ENCODE assay signal across 14 cellular contexts in genomic region chr17:7010523-7010922, GRCh38. TPM values are rescaled to one million over a fixed set of nuclear protein-coding genes. Genes with fewer than 3 reads are reported as not detected.
A peak's percentile ranks its signal among the peaks of the same experiment; 100 is the strongest.
DNase-seq lines count a peak whose midpoint lies in the region; ATAC-seq, FAIRE-seq and TF ChIP-seq lines count a peak whose summit lies in the region.
"Had no signal": no experiment of that assay in that cellular context is flagged by ENCODE, and none has a peak within 500 bp of the region (broad histone marks: within the 10 kb centered on the region; RNA-seq: fewer than 3 reads in every experiment).

No MANE protein-coding gene starts in this region.

- ATAC-seq in memory B cell (ENCODE audit: low read depth) = no peak
- ATAC-seq in thoracic aorta (ENCODE audit: insufficient number of reproducible peaks, low FRiP score, low read depth) = no peak
- no peak for ATAC-seq in HG03045 (IDR thresholded peaks at IDR 0.05; ENCODE audit: unreplicated experiment)
- no peak for ATAC-seq in GM19397 (IDR thresholded peaks at IDR 0.05; ENCODE audit: unreplicated experiment)
- ATAC-seq: right cardiac atrium had no signal

- H3K9me3 Mint-ChIP-seq in activated naive CD4-positive, alpha-beta T cell treated with anti-CD3 and anti-CD28 coated beads, Interleukin-2, amount 10 ng/mL, durations not matched to agents 7 days and 5 days = no peaks in the 10 kb centered on the region
- no peaks in the 10 kb centered on the region for H3K9me3 Mint-ChIP-seq in activated T-helper 2 cell treated with anti-CD3 and anti-CD28 coated beads, Interferon-gamma antibody, Interleukin-2, Interleukin-4, amounts not matched to agents 10 μg/mL and 5 μg/mL and 100 μg/mL, durations not matched to agents 14 hours and 24 hours and 36 hours
- no peaks in the 10 kb centered on the region for H3K9me3 Mint-ChIP-seq in memory B cell

- DNase-seq in activated naive CD4-positive, alpha-beta T cell treated with anti-CD3 and anti-CD28 coated beads, Interleukin-2, amount 10 ng/mL, durations not matched to agents 7 days and 5 days = no peak
- no peak for DNase-seq in activated naive CD4-positive, alpha-beta T cell treated with Interleukin-2 at 50 U/mL for 16 hours
- no peak for DNase-seq in activated T-helper 2 cell treated with anti-CD3 and anti-CD28 coated beads, Interferon-gamma antibody, Interleukin-2, Interleukin-4, amounts not matched to agents 10 μg/mL and 5 μg/mL and 100 μg/mL, durations not matched to agents 14 hours and 24 hours and 36 hours (ENCODE audit: low spot score)
- DNase-seq in memory B cell (ENCODE audit: low spot score in 2 of 2) = no peak
- DNase-seq in thoracic aorta (ENCODE audit: low spot score) = no peak
- no peak for DNase-seq in frontal cortex (ENCODE audit: low spot score in 2 of 2)
- DNase-seq: activated CD4-positive, alpha-beta T cell treated with anti-CD3 and anti-CD28 coated beads, Interleukin-2, amount 50 U/mL, for 48 hours; brain microvascular endothelial cell; NCI-H2029 treated with DMSO at 0.1 percent for 48 hours; right cardiac atrium had no signal

- H3K4me3 ChIP-seq in thoracic aorta = peak overlapping the region; percentile 89

- peaks cover 32% of the 10 kb centered on the region for H3K36me3 Mint-ChIP-seq in activated naive CD4-positive, alpha-beta T cell treated with anti-CD3 and anti-CD28 coated beads, Interleukin-2, amount 10 ng/mL, durations not matched to agents 7 days and 5 days
- peaks cover 36% of the 10 kb centered on the region for H3K36me3 Mint-ChIP-seq in activated T-helper 2 cell treated with anti-CD3 and anti-CD28 coated beads, Interferon-gamma antibody, Interleukin-2, Interleukin-4, amounts not matched to agents 10 μg/mL and 5 μg/mL and 100 μg/mL, durations not matched to agents 14 hours and 24 hours and 36 hours (ENCODE audit: low read depth)
- H3K36me3 Mint-ChIP-seq in memory B cell = peaks cover 4% of the 10 kb centered on the region

- no peak overlapping the region for H3K27ac ChIP-seq in thoracic aorta
- H3K27ac ChIP-seq: brain microvascular endothelial cell had no signal

- intact Hi-C loops in activated T-helper 2 cell treated with anti-CD3 and anti-CD28 coated beads, Interferon-gamma antibody, Interleukin-2, Interleukin-4, amounts not matched to agents 10 μg/mL and 5 μg/mL and 100 μg/mL, durations not matched to agents 14 hours and 24 hours and 36 hours (cut with micrococcal nuclease) = no loop called here

- H3K4me1 Mint-ChIP-seq in activated naive CD4-positive, alpha-beta T cell treated with anti-CD3 and anti-CD28 coated beads, Interleukin-2, amount 10 ng/mL, durations not matched to agents 7 days and 5 days = peaks cover 55% of the 10 kb centered on the region
- H3K4me1 Mint-ChIP-seq in activated T-helper 2 cell treated with anti-CD3 and anti-CD28 coated beads, Interferon-gamma antibody, Interleukin-2, Interleukin-4, amounts not matched to agents 10 μg/mL and 5 μg/mL and 100 μg/mL, durations not matched to agents 14 hours and 24 hours and 36 hours (ENCODE audit: low read depth) = peaks cover 38% of the 10 kb centered on the region
- peaks cover 37% of the 10 kb centered on the region for H3K4me1 Mint-ChIP-seq in memory B cell

- CTCF ChIA-PET in activated naive CD4-positive, alpha-beta T cell treated with anti-CD3 and anti-CD28 coated beads, Interleukin-2, amount 10 ng/mL, durations not matched to agents 7 days and 5 days (lab: Charles Lee) = interaction anchor here (1.2 to 1.8 kb wide), 4 partner anchors 94 to 167 kb away, joined by 3 to 8 read pairs (median 5); no protein-coding TSS in a partner anchor

- H3K27me3 ChIP-seq in thoracic aorta (replicated peaks; ENCODE audit: insufficient read depth) = no peaks in the 10 kb centered on the region
- H3K27me3 ChIP-seq: brain microvascular endothelial cell had no signal

- H3K4me3 Mint-ChIP-seq in activated naive CD4-positive, alpha-beta T cell treated with anti-CD3 and anti-CD28 coated beads, Interleukin-2, amount 10 ng/mL, durations not matched to agents 7 days and 5 days = peak overlapping the region; percentile 59
- H3K4me3 Mint-ChIP-seq in activated T-helper 2 cell treated with anti-CD3 and anti-CD28 coated beads, Interferon-gamma antibody, Interleukin-2, Interleukin-4, amounts not matched to agents 10 μg/mL and 5 μg/mL and 100 μg/mL, durations not matched to agents 14 hours and 24 hours and 36 hours (ENCODE audit: low read depth) = peak overlapping the region; percentile 96
- H3K4me3 Mint-ChIP-seq in memory B cell = peak overlapping the region; percentile 46

- H3K36me3 ChIP-seq in thoracic aorta = peaks cover 2% of the 10 kb centered on the region
- H3K36me3 ChIP-seq: brain microvascular endothelial cell had no signal

- no peak for TF ChIP-seq CTCF in thoracic aorta (IDR thresholded peaks at IDR 0.05)

- peaks cover 5% of the 10 kb centered on the region for H3K27me3 Mint-ChIP-seq in activated naive CD4-positive, alpha-beta T cell treated with anti-CD3 and anti-CD28 coated beads, Interleukin-2, amount 10 ng/mL, durations not matched to agents 7 days and 5 days
- H3K27me3 Mint-ChIP-seq in activated T-helper 2 cell treated with anti-CD3 and anti-CD28 coated beads, Interferon-gamma antibody, Interleukin-2, Interleukin-4, amounts not matched to agents 10 μg/mL and 5 μg/mL and 100 μg/mL, durations not matched to agents 14 hours and 24 hours and 36 hours (ENCODE audit: low read depth) = no peaks in the 10 kb centered on the region
- H3K27me3 Mint-ChIP-seq in memory B cell = no peaks in the 10 kb centered on the region

- H3K27ac Mint-ChIP-seq in activated naive CD4-positive, alpha-beta T cell treated with anti-CD3 and anti-CD28 coated beads, Interleukin-2, amount 10 ng/mL, durations not matched to agents 7 days and 5 days = peak overlapping the region; percentile 37
- H3K27ac Mint-ChIP-seq in activated T-helper 2 cell treated with anti-CD3 and anti-CD28 coated beads, Interferon-gamma antibody, Interleukin-2, Interleukin-4, amounts not matched to agents 10 μg/mL and 5 μg/mL and 100 μg/mL, durations not matched to agents 14 hours and 24 hours and 36 hours = peak overlapping the region; percentile 19
- H3K27ac Mint-ChIP-seq in memory B cell = no peak overlapping the region

- FAIRE-seq in frontal cortex (lab: Jason Lieb, UNC) = no peak

- peaks cover 25 to 41% of the 10 kb centered on the region in 2 donors for H3K4me1 ChIP-seq in thoracic aorta (ENCODE audit: control insufficient read depth in 1 of 2, low read depth in 2 of 2)

- H3K9me3 ChIP-seq in thoracic aorta = no peaks in the 10 kb centered on the region

RNA-seq across cellular contexts. Expression of gene RNASEK, which starts 1.9 kb away (rescaled TPM):
- 150 and 154 TPM in 2 replicates for total RNA-seq in activated T-helper 2 cell treated with anti-CD3 and anti-CD28 coated beads, Interferon-gamma antibody, Interleukin-2, Interleukin-4, amounts not matched to agents 10 μg/mL and 5 μg/mL and 100 μg/mL, durations not matched to agents 14 hours and 24 hours and 36 hours
- total RNA-seq in thoracic aorta = 100 to 1,000 TPM in 1 of 2 donors, 10 to 100 TPM in 1; 99.5 to 164 TPM
- total RNA-seq in frontal cortex = 13.5 TPM

RNA-seq across cellular contexts. Expression of gene BCL6B, which starts 12.3 kb away (rescaled TPM):
- total RNA-seq in activated T-helper 2 cell treated with anti-CD3 and anti-CD28 coated beads, Interferon-gamma antibody, Interleukin-2, Interleukin-4, amounts not matched to agents 10 μg/mL and 5 μg/mL and 100 μg/mL, durations not matched to agents 14 hours and 24 hours and 36 hours = 0.80 and 1.0 TPM in 2 replicates
- total RNA-seq in thoracic aorta = 1 to 10 TPM in 1 of 2 donors, under 1 TPM in 1; 0.95 to 5.7 TPM
- total RNA-seq in frontal cortex = 2.0 TPM
- total RNA-seq: HT-29, RPMI7951 had no signal

RNA-seq across cellular contexts. Expression of gene ALOX12, which starts 14.7 kb away (rescaled TPM):
- total RNA-seq in activated T-helper 2 cell treated with anti-CD3 and anti-CD28 coated beads, Interferon-gamma antibody, Interleukin-2, Interleukin-4, amounts not matched to agents 10 μg/mL and 5 μg/mL and 100 μg/mL, durations not matched to agents 14 hours and 24 hours and 36 hours = not detected in 2 replicates
- not detected for total RNA-seq in thoracic aorta
- total RNA-seq in frontal cortex = under 0.01 TPM
- total RNA-seq: HT-29, RPMI7951 had no signal

RNA-seq across cellular contexts. Expression of gene SLC16A13, which starts 25.3 kb away (rescaled TPM):
- total RNA-seq in activated T-helper 2 cell treated with anti-CD3 and anti-CD28 coated beads, Interferon-gamma antibody, Interleukin-2, Interleukin-4, amounts not matched to agents 10 μg/mL and 5 μg/mL and 100 μg/mL, durations not matched to agents 14 hours and 24 hours and 36 hours = 15.8 and 17.4 TPM in 2 replicates
- total RNA-seq in thoracic aorta (under 1 TPM in 1 of 2 donors, not detected in 1; 0.56 TPM), frontal cortex (0.82 TPM)

RNA-seq across cellular contexts. Expression of gene SLC16A11, which starts 33.4 kb away (rescaled TPM):
- total RNA-seq in activated T-helper 2 cell treated with anti-CD3 and anti-CD28 coated beads, Interferon-gamma antibody, Interleukin-2, Interleukin-4, amounts not matched to agents 10 μg/mL and 5 μg/mL and 100 μg/mL, durations not matched to agents 14 hours and 24 hours and 36 hours = 0.37 and 0.46 TPM in 2 replicates
- total RNA-seq in thoracic aorta (under 1 TPM in 1 of 2 donors, not detected in 1; 0.27 TPM), frontal cortex (not detected)
- total RNA-seq: HT-29, RPMI7951 had no signal

Comparison
In these comparisons a context has a peak if more than half of its experiments do, and no peak if none do; other contexts are left out.
1. H3K4me3 Mint-ChIP-seq: peak in every context shown above with its lines; median percentile 96 in activated T-helper 2 cell treated with anti-CD3 and anti-CD28 coated beads, Interferon-gamma antibody, Interleukin-2, Interleukin-4, amounts not matched to agents 10 μg/mL and 5 μg/mL and 100 μg/mL, durations not matched to agents 14 hours and 24 hours and 36 hours; 59 in activated naive CD4-positive, alpha-beta T cell treated with anti-CD3 and anti-CD28 coated beads, Interleukin-2, amount 10 ng/mL, durations not matched to agents 7 days and 5 days; 46 in memory B cell.